In the genomic region with DNA sequence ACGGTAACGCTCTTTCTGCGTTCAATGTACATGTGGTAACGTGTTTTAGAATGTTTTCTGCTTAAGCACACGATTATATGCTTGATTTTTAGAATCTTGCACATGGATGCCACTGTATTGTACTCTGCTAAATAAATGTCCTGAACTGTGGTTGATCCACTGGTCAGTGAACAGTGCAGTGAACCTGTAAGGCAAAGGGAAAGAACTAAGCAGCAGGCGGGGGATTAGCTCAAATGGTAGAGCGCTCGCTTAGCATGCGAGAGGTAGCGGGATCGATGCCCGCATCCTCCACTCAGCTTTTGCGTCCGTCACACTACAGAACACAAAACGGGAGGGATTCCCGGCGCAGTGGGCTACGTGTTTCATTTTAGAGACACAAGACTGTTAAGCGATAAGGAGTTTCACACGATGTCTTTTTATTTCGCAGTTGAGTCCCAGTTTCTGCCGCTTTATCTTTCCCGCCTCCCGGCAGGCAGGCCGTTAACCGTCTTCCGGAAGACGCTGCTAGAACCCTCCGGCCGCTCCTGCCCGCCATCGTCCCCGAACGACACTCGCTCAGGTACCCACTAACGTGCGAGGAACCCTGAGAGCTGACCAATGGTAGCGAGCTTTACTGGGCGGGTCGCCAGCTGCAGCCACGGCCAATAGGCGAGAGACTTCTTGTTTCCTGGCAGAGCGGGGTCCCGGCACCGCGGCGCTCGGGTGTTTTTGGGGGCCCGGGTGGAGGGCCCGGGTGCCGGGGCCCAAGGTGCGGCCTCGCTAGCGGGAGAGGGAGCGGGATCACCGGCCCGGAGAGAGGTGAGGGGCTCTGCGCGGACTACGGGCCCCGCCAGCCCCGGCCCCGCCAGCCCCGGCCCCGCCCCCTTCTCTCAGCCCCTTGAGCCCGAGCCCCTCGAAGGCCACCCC, we compare ENCODE assay signal across 2 cellular contexts.
TF ChIP-seq lines count a peak whose summit lies in the region.

AGBL5 (plus strand) TSS at position 673 of the 906 bp plus-strand sequence. CDS start 1,291 bp downstream, outside the sequence.

TF ChIP-seq in A549, 52 proteins besides CTCF, POLR2A, EP300 and RAD21 (continued from another document):
- no peak for TF ChIP-seq REST (IDR thresholded peaks at IDR 0.05)
- no peak for TF ChIP-seq HOXB13 (CRISPR knock-in tag; IDR thresholded peaks at IDR 0.05; ENCODE audit: low read depth)
- TF ChIP-seq JUN (IDR thresholded peaks at IDR 0.05), result peak; percentile 65 to 78

TF ChIP-seq in K562, 482 proteins besides CTCF, POLR2A, EP300 and RAD21 (continued from another document and continues in another):
- peak; percentile 81 for TF ChIP-seq E2F8 (IDR thresholded peaks at IDR 0.05; ENCODE audit: low read depth, partially characterized antibody)
- no peak for TF ChIP-seq ZC3H11A (IDR thresholded peaks at IDR 0.05; ENCODE audit: low read depth, low read length)
- peak in 2 of 3 experiments; percentile 25 to 86; a peak in 3 of 6 replicates for TF ChIP-seq ZBTB11 (CRISPR knock-in tag; IDR thresholded peaks at IDR 0.05)
- no peak for TF ChIP-seq MXI1 (IDR thresholded peaks at IDR 0.05; ENCODE audit: low read depth, low read length)
- peak; percentile 65 for TF ChIP-seq ZBTB2 (IDR thresholded peaks at IDR 0.05)
- TF ChIP-seq FOXP1 (CRISPR knock-in tag; IDR thresholded peaks at IDR 0.05), result peak; percentile 88; the same call in 1 of the 2 replicates
- no peak for TF ChIP-seq CBX8 (IDR thresholded peaks at IDR 0.05; ENCODE audit: borderline replicate concordance, extremely low read depth, low read depth, low read length, poor library complexity, severe bottlenecking)
- no peak for TF ChIP-seq U2AF2 (optimal IDR thresholded peaks at IDR 0.05; ENCODE audit: low read depth, low read length)
- TF ChIP-seq MYNN (IDR thresholded peaks at IDR 0.05), result peak; percentile 18; the same call in 1 of the 2 replicates
- TF ChIP-seq MYNN (CRISPR knock-in tag; IDR thresholded peaks at IDR 0.05), result no peak
- peak; percentile 99 for TF ChIP-seq MGA (IDR thresholded peaks at IDR 0.05)
- TF ChIP-seq ZNF717 (CRISPR knock-in tag; IDR thresholded peaks at IDR 0.05), result no peak
- peak; percentile 60; the same call in 1 of the 2 replicates for TF ChIP-seq PHF8 (IDR thresholded peaks at IDR 0.05; ENCODE audit: borderline replicate concordance, low read length)
- TF ChIP-seq GTF2B (IDR thresholded peaks at IDR 0.05; ENCODE audit: extremely low read depth, insufficient read length), result peak; percentile 12
- peak; percentile 91 for TF ChIP-seq ZNF592 (IDR thresholded peaks at IDR 0.05)
